Comparison of ENCODE assay signal across 12 cellular contexts in the genomic region with DNA sequence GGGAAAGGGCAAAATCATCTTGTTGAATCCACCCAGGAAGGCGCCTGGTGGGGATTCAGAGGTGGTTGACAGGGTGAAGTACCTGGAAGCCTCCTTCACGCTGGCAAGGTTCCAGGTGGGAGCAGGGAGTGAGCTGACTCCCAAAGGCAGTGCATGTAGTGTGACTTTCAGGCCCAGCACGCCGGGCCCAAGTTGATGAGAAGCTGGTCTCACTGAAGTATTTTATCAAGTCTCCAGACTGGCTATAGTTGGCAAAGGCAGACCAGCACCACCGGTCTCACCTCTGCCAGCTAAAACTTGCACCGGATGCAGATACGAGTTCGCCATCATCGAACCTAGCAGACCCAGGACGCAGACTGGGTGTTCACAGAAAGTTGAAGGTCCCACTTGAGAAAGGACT. TPM values are rescaled to one million over a fixed set of nuclear protein-coding genes. Genes with fewer than 3 reads are reported as not detected.
A peak's percentile ranks its signal among the peaks of the same experiment; 100 is the strongest.
DNase-seq lines count a peak whose midpoint lies in the region; ATAC-seq and TF ChIP-seq lines count a peak whose summit lies in the region.
"Had no signal": no experiment of that assay in that cellular context is flagged by ENCODE, and none has a peak within 500 bp of the region (broad histone marks: within the 10 kb centered on the region; RNA-seq: fewer than 3 reads in every experiment).

No MANE protein-coding gene starts in this region.

- H3K36me3 ChIP-seq in heart left ventricle: peaks cover 19 to 65% (median 54%) of the 10 kb centered on the region in 9 donors
- H3K36me3 ChIP-seq in transverse colon: peaks cover 0 to 46% (median 22%) of the 10 kb centered on the region in 4 donors

- H3K27ac ChIP-seq in heart left ventricle (no peak overlapping the region), transverse colon (no peak overlapping the region)
- H3K27ac ChIP-seq: KMS-11, prostate gland had no signal

- peak overlapping the region; percentile 49 for H3K27ac Mint-ChIP-seq in chondrocyte (ENCODE audit: unreplicated experiment)
- H3K27ac Mint-ChIP-seq: CD8-positive, alpha-beta T cell; T-helper 1 cell treated with Interleukin-12 subunit alpha and Interleukin-12 subunit beta and Interleukin-4 antibody, amounts not matched to agents 30 μg/mL and 1 μg/mL, for 36 hours had no signal

- intact Hi-C loops in heart left ventricle (cut with DNase I) (loop anchor here in 3 of 10 donors (5.0 kb wide), 2 partner anchors 53 to 118 kb away; no protein-coding TSS in a partner anchor), cardiac septum (cut with DNase I) (loop anchor here (5.0 kb wide), 1 partner anchor 118 kb away; no protein-coding TSS in a partner anchor), transverse colon (cut with DNase I; ENCODE audit: low total_unique reads) (no loop called here)

- H3K4me3 ChIP-seq in heart left ventricle: no peak overlapping the region
- no peak overlapping the region for H3K4me3 ChIP-seq in transverse colon
- H3K4me3 ChIP-seq: prostate gland had no signal

- TF ChIP-seq CTCF in heart left ventricle (IDR thresholded peaks at IDR 0.05): no peak
- no peak for TF ChIP-seq CTCF in chondrocyte (IDR thresholded peaks at IDR 0.05)
- TF ChIP-seq CTCF in transverse colon (IDR thresholded peaks at IDR 0.05): no peak
- no peak for TF ChIP-seq CTCF in GM13977 (IDR thresholded peaks at IDR 0.05; ENCODE audit: extremely low read depth, insufficient read depth, missing control alignments)

- in situ Hi-C loops in transverse colon (cut with MboI; ENCODE audit: low pct_ligation_motif_present in 1 of 4, low pct_unique_long_range_greater_than_20kb in 1 of 4, low sequenced_read_pairs in 3 of 4): no loop called here
- in situ Hi-C loops in GM13977 (cut with MboI; ENCODE audit: low pct_unique_long_range_greater_than_20kb, low sequenced_read_pairs, unreplicated experiment): no loop called here

- ATAC-seq in heart left ventricle (peak in 3 of 4 donors; percentile 3 to 5 (median 4)), GM21619 (IDR thresholded peaks at IDR 0.05; ENCODE audit: unreplicated experiment) (no peak)
- ATAC-seq: CD8-positive, alpha-beta T cell had no signal

- TF ChIP-seq EP300 in transverse colon (IDR thresholded peaks at IDR 0.05; ENCODE audit: low read depth): no peak

- H3K4me1 ChIP-seq in heart left ventricle (peaks cover 0 to 11% (median 0%) of the 10 kb centered on the region in 12 donors), transverse colon (no peaks in the 10 kb centered on the region)
- H3K4me1 ChIP-seq: prostate gland had no signal

- no peaks in the 10 kb centered on the region for H3K27me3 Mint-ChIP-seq in chondrocyte (ENCODE audit: low read depth)

- DNase-seq in heart left ventricle (peak in 2 of 5 donors; percentile 33 to 54), cardiac septum (ENCODE audit: low spot score) (no peak), chondrocyte (ENCODE audit: low spot score) (no peak), transverse colon (no peak), GM13977 (ENCODE audit: low spot score) (no peak)
- DNase-seq: activated CD8-positive, alpha-beta memory T cell treated with anti-CD3 and anti-CD28 coated beads, Interleukin-2, amount 50 U/mL, for 4 hours; CD8-positive, alpha-beta T cell; NCI-H526 treated with DMSO at 0.1 percent for 48 hours had no signal

- TF ChIP-seq POLR2A in heart left ventricle (IDR thresholded peaks at IDR 0.05): no peak
- peak; percentile 9 for TF ChIP-seq POLR2A in transverse colon (IDR thresholded peaks at IDR 0.05)

- H3K4me3 Mint-ChIP-seq in chondrocyte (ENCODE audit: unreplicated experiment): no peak overlapping the region
- H3K4me3 Mint-ChIP-seq: CD8-positive, alpha-beta T cell; T-helper 1 cell treated with Interleukin-12 subunit alpha and Interleukin-12 subunit beta and Interleukin-4 antibody, amounts not matched to agents 30 μg/mL and 1 μg/mL, for 36 hours had no signal

- H3K4me1 Mint-ChIP-seq in chondrocyte (ENCODE audit: low read depth): peaks cover 18% of the 10 kb centered on the region

- WGBS in heart left ventricle, 4 donors: 51 to 63% (median 59%) methylated on average over 7 to 10 of the region's 10 CpGs
- 85% methylated on average over 10 of the region's 10 CpGs; no CpG with 5 or more reads in 1 of the 2 donors for WGBS in transverse colon (ENCODE audit: low coverage in 1 of 2), 2 donors

- no peaks in the 10 kb centered on the region for H3K27me3 ChIP-seq in heart left ventricle
- no peaks in the 10 kb centered on the region for H3K27me3 ChIP-seq in transverse colon

- H3K36me3 Mint-ChIP-seq in chondrocyte (ENCODE audit: low read depth): peaks cover 34% of the 10 kb centered on the region

- H3K9me3 Mint-ChIP-seq in chondrocyte (ENCODE audit: low read depth): no peaks in the 10 kb centered on the region
- H3K9me3 Mint-ChIP-seq: CD8-positive, alpha-beta T cell; T-helper 1 cell treated with Interleukin-12 subunit alpha and Interleukin-12 subunit beta and Interleukin-4 antibody, amounts not matched to agents 30 μg/mL and 1 μg/mL, for 36 hours had no signal

- no peaks in the 10 kb centered on the region for H3K9me3 ChIP-seq in heart left ventricle
- no peaks in the 10 kb centered on the region for H3K9me3 ChIP-seq in transverse colon
- H3K9me3 ChIP-seq: prostate gland had no signal

RNA-seq across cellular contexts. Expression of a gene that starts 16.5 kb away (rescaled TPM):
- total RNA-seq in heart left ventricle (10 to 100 TPM; 21.7 to 44.9 (median 29.9) TPM), cardiac septum (30.0 TPM), chondrocyte (57.1 to 64.5 TPM (median 58.2 TPM) in 3 replicates), transverse colon (10 to 100 TPM; 35.5 to 62.5 (median 53.8) TPM)
- 1 to 10 TPM; 9.4 to 9.6 TPM for polyA plus RNA-seq in heart left ventricle

RNA-seq across cellular contexts. Expression of a gene that starts 17.1 kb away (rescaled TPM):
- 100 to 1,000 TPM in 6 of 9 donors, 10 to 100 TPM in 3; 84.2 to 160 (median 122) TPM for total RNA-seq in heart left ventricle
- 100 to 1,000 TPM; 102 to 219 TPM for polyA plus RNA-seq in heart left ventricle
- 96.1 TPM for total RNA-seq in cardiac septum
- 23.3 to 25.4 TPM (median 24.7 TPM) in 3 replicates for total RNA-seq in chondrocyte
- total RNA-seq in transverse colon: 10 to 100 TPM in 3 of 4 donors, 1 to 10 TPM in 1; 6.0 to 61.9 (median 39.4) TPM

RNA-seq across cellular contexts. Expression of a gene that starts 26.1 kb away (rescaled TPM):
- total RNA-seq in heart left ventricle (1 to 10 TPM; 1.1 to 7.0 (median 3.3) TPM), cardiac septum (4.3 TPM), chondrocyte (11.4 to 18.7 TPM (median 12.5 TPM) in 3 replicates), transverse colon (100 to 1,000 TPM in 1 of 4 donors, 10 to 100 TPM in 3; 10.6 to 174 (median 22.2) TPM)
- 1 to 10 TPM; 2.7 to 3.5 TPM for polyA plus RNA-seq in heart left ventricle

RNA-seq across cellular contexts. Expression of a gene that starts 29.3 kb away (rescaled TPM):
- total RNA-seq in heart left ventricle: 10 to 100 TPM; 35.1 to 49.0 (median 39.8) TPM
- polyA plus RNA-seq in heart left ventricle: 10 to 100 TPM; 28.0 to 76.8 TPM
- 44.2 TPM for total RNA-seq in cardiac septum
- total RNA-seq in chondrocyte: 51.9 to 66.1 TPM (median 53.0 TPM) in 3 replicates
- 10 to 100 TPM; 33.0 to 52.0 (median 40.1) TPM for total RNA-seq in transverse colon

RNA-seq across cellular contexts. Expression of a gene that starts 43.5 kb away (rescaled TPM):
- total RNA-seq in heart left ventricle: 1 to 10 TPM; 1.9 to 4.5 (median 2.9) TPM
- polyA plus RNA-seq in heart left ventricle: 1 to 10 TPM; 3.4 to 3.6 TPM
- total RNA-seq in cardiac septum: 3.2 TPM
- 8.6 to 13.6 TPM (median 9.9 TPM) in 3 replicates for total RNA-seq in chondrocyte
- 10 to 100 TPM in 1 of 4 donors, 1 to 10 TPM in 3; 2.2 to 10.1 (median 5.0) TPM for total RNA-seq in transverse colon
